Comparison of ENCODE assay signal across 8 cellular contexts in genomic region chrX:14673764-14674163, GRCh38.
A peak's percentile ranks its signal among the peaks of the same experiment; 100 is the strongest.
DNase-seq lines count a peak whose midpoint lies in the region; ATAC-seq, FAIRE-seq and TF ChIP-seq lines count a peak whose summit lies in the region.

No MANE protein-coding gene starts in this region.

- FAIRE-seq in GM19239 (lab: Jason Lieb, UNC) = peak; percentile 97

- DNase-seq in DMS79 (lab: John Stamatoyannopoulos, UW) (peak; percentile 1), GM19239 (ENCODE audit: insufficient read length, low spot score) (peak; percentile 20), OCI-M1 (lab: John Stamatoyannopoulos, UW) (peak; percentile 40), hepatic stellate cell (ENCODE audit: low spot score) (peak; percentile 24), sigmoid colon (no peak)
- DNase-seq in activated T-helper 2 cell treated with anti-CD3 and anti-CD28 coated beads, Interferon-gamma antibody, Interleukin-2, Interleukin-4, amounts not matched to agents 10 μg/mL and 5 μg/mL and 100 μg/mL, durations not matched to agents 14 hours and 24 hours and 36 hours (ENCODE audit: low spot score) = no peak
- DNase-seq in effector memory CD4-positive, alpha-beta T cell = no peak

- no peaks in the 10 kb centered on the region for H3K9me3 Mint-ChIP-seq in activated T-helper 2 cell treated with anti-CD3 and anti-CD28 coated beads, Interferon-gamma antibody, Interleukin-2, Interleukin-4, amounts not matched to agents 10 μg/mL and 5 μg/mL and 100 μg/mL, durations not matched to agents 14 hours and 24 hours and 36 hours

- TF ChIP-seq CTCF in sigmoid colon (IDR thresholded peaks at IDR 0.05) = no peak

- H3K36me3 Mint-ChIP-seq in activated T-helper 2 cell treated with anti-CD3 and anti-CD28 coated beads, Interferon-gamma antibody, Interleukin-2, Interleukin-4, amounts not matched to agents 10 μg/mL and 5 μg/mL and 100 μg/mL, durations not matched to agents 14 hours and 24 hours and 36 hours (ENCODE audit: low read depth) = no peaks in the 10 kb centered on the region

- no peak overlapping the region for H3K4me3 ChIP-seq in sigmoid colon
- no peak overlapping the region for H3K4me3 ChIP-seq in effector memory CD4-positive, alpha-beta T cell (ENCODE audit: insufficient read depth, low read depth, low read length, poor library complexity, severe bottlenecking)

- 24 to 57% methylated on average over 4 of the region's 4 CpGs for WGBS in sigmoid colon, 2 donors

- no peak for TF ChIP-seq EP300 in sigmoid colon (IDR thresholded peaks at IDR 0.05)

- H3K27me3 ChIP-seq in sigmoid colon = no peaks in the 10 kb centered on the region
- H3K27me3 ChIP-seq in effector memory CD4-positive, alpha-beta T cell (replicated peaks; ENCODE audit: control insufficient read depth, insufficient read depth, low read length, poor library complexity, severe bottlenecking) = no peaks in the 10 kb centered on the region

- no peaks in the 10 kb centered on the region for H3K9me3 ChIP-seq in sigmoid colon
- no peaks in the 10 kb centered on the region for H3K9me3 ChIP-seq in effector memory CD4-positive, alpha-beta T cell (ENCODE audit: control insufficient read depth, low read length)

- no peaks in the 10 kb centered on the region for H3K36me3 ChIP-seq in sigmoid colon
- H3K36me3 ChIP-seq in effector memory CD4-positive, alpha-beta T cell (ENCODE audit: control insufficient read depth, insufficient read depth, low read length) = no peaks in the 10 kb centered on the region

- no peak overlapping the region for H3K27ac ChIP-seq in sigmoid colon
- H3K27ac ChIP-seq in effector memory CD4-positive, alpha-beta T cell (ENCODE audit: insufficient read depth, low read length, poor library complexity, severe bottlenecking) = no peak overlapping the region

- no peak overlapping the region for H3K4me3 Mint-ChIP-seq in activated T-helper 2 cell treated with anti-CD3 and anti-CD28 coated beads, Interferon-gamma antibody, Interleukin-2, Interleukin-4, amounts not matched to agents 10 μg/mL and 5 μg/mL and 100 μg/mL, durations not matched to agents 14 hours and 24 hours and 36 hours (ENCODE audit: low read depth)

- intact Hi-C loops in sigmoid colon (cut with DNase I) = no loop called here
- intact Hi-C loops in activated T-helper 2 cell treated with anti-CD3 and anti-CD28 coated beads, Interferon-gamma antibody, Interleukin-2, Interleukin-4, amounts not matched to agents 10 μg/mL and 5 μg/mL and 100 μg/mL, durations not matched to agents 14 hours and 24 hours and 36 hours (cut with micrococcal nuclease) = no loop called here

- no peaks in the 10 kb centered on the region for H3K27me3 Mint-ChIP-seq in activated T-helper 2 cell treated with anti-CD3 and anti-CD28 coated beads, Interferon-gamma antibody, Interleukin-2, Interleukin-4, amounts not matched to agents 10 μg/mL and 5 μg/mL and 100 μg/mL, durations not matched to agents 14 hours and 24 hours and 36 hours (ENCODE audit: low read depth)

- H3K4me1 Mint-ChIP-seq in activated T-helper 2 cell treated with anti-CD3 and anti-CD28 coated beads, Interferon-gamma antibody, Interleukin-2, Interleukin-4, amounts not matched to agents 10 μg/mL and 5 μg/mL and 100 μg/mL, durations not matched to agents 14 hours and 24 hours and 36 hours (ENCODE audit: low read depth) = no peaks in the 10 kb centered on the region

- no peak overlapping the region for H3K27ac Mint-ChIP-seq in activated T-helper 2 cell treated with anti-CD3 and anti-CD28 coated beads, Interferon-gamma antibody, Interleukin-2, Interleukin-4, amounts not matched to agents 10 μg/mL and 5 μg/mL and 100 μg/mL, durations not matched to agents 14 hours and 24 hours and 36 hours

- TF ChIP-seq POLR2A in sigmoid colon (IDR thresholded peaks at IDR 0.05) = no peak

- ATAC-seq in HG03095 (IDR thresholded peaks at IDR 0.05; ENCODE audit: unreplicated experiment) = peak; percentile 90

- H3K4me1 ChIP-seq in sigmoid colon = peaks cover 0 to 11% (median 2%) of the 10 kb centered on the region in 4 donors
- no peaks in the 10 kb centered on the region for H3K4me1 ChIP-seq in effector memory CD4-positive, alpha-beta T cell (ENCODE audit: control insufficient read depth, insufficient read depth, low read length, poor library complexity, severe bottlenecking)

Comparison
In these comparisons a context has a peak if more than half of its experiments do, and no peak if none do; other contexts are left out.
1. DNase-seq: peak in DMS79 (single experiment), GM19239 (single experiment), OCI-M1 (single experiment) and hepatic stellate cell (single experiment); none in sigmoid colon (single experiment), activated T-helper 2 cell treated with anti-CD3 and anti-CD28 coated beads, Interferon-gamma antibody, Interleukin-2, Interleukin-4, amounts not matched to agents 10 μg/mL and 5 μg/mL and 100 μg/mL, durations not matched to agents 14 hours and 24 hours and 36 hours (single experiment) and effector memory CD4-positive, alpha-beta T cell (0 of 3).